9 cellular contexts compared by ENCODE assay signal in the genomic region with DNA sequence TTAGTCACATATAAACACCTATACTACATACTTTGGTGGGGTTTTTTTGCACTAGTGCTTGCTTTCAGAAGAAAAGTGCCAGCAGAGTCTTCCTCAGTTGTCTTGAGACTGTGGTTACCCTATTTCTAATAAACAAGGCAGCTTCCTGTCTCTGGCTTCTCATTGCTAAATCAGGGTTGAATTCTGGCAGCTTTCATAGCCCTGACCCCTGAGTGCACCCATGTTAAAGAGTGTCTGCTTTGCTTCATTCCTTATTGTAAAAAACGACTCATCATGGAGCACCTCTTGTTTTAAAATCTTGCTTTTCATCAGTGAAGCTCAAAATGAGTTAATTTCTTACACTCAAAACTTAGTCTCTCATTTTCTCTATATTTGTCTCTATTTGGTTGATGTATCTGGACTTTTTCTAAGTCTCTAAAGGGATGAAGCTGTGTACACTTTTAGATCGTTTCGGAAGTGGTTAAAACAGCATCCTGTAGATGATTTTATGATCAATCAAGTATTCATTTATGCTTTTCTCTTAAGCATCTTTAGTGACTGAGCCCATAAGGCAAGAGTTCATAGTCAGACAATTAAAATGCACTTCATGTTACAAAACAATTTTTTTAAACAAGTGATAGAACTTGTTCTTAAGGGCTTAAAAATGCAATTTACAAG.
DNase-seq lines count a peak whose midpoint lies in the region; ATAC-seq lines count a peak whose summit lies in the region.
"Had no signal": no experiment of that assay in that cellular context is flagged by ENCODE, and none has a peak within 500 bp of the region (broad histone marks: within the 10 kb centered on the region; RNA-seq: fewer than 3 reads in every experiment).

No MANE protein-coding gene starts in this region.

- H3K9me3 Mint-ChIP-seq in central memory CD8-positive, alpha-beta T cell: no peaks in the 10 kb centered on the region

- H3K27ac Mint-ChIP-seq in central memory CD8-positive, alpha-beta T cell (ENCODE audit: low read depth): peak overlapping the region; percentile 81

- H3K27me3 Mint-ChIP-seq in central memory CD8-positive, alpha-beta T cell: no peaks in the 10 kb centered on the region

- DNase-seq in EL (peak; percentile 66), pons (ENCODE audit: low spot score) (peak; percentile 45), ureter (ENCODE audit: low spot score) (no peak), T-helper 9 cell (no peak), T1000 (lab: John Stamatoyannopoulos, UW) (no peak)
- peak in 1 of 2 donors; percentile 31 for DNase-seq in central memory CD8-positive, alpha-beta T cell (ENCODE audit: low spot score in 2 of 2)

- ATAC-seq in GM19467 (IDR thresholded peaks at IDR 0.05; ENCODE audit: unreplicated experiment) (peak; percentile 73), HG03521 (IDR thresholded peaks at IDR 0.05; ENCODE audit: unreplicated experiment) (peak; percentile 70)
- peak; percentile 87 for ATAC-seq in central memory CD8-positive, alpha-beta T cell (replicated peaks; ENCODE audit: extremely low read depth, poor library complexity, severe bottlenecking)
- ATAC-seq: K562 had no signal

- peaks cover 15% of the 10 kb centered on the region for H3K36me3 Mint-ChIP-seq in central memory CD8-positive, alpha-beta T cell (ENCODE audit: insufficient read depth)

- H3K4me1 Mint-ChIP-seq in central memory CD8-positive, alpha-beta T cell: peaks cover 77% of the 10 kb centered on the region

- H3K4me3 Mint-ChIP-seq in central memory CD8-positive, alpha-beta T cell: peak overlapping the region; percentile 83

Comparison
In these comparisons a context has a peak if more than half of its experiments do, and no peak if none do; other contexts are left out.
1. DNase-seq: peak in EL (single experiment) and pons (single experiment); none in ureter (single experiment), T-helper 9 cell (single experiment) and T1000 (single experiment).
2. Peak in every context shown above with its lines, with median percentiles within 50 percentile points of each other: ATAC-seq.